20 cellular contexts compared by ENCODE assay signal in the genomic region with DNA sequence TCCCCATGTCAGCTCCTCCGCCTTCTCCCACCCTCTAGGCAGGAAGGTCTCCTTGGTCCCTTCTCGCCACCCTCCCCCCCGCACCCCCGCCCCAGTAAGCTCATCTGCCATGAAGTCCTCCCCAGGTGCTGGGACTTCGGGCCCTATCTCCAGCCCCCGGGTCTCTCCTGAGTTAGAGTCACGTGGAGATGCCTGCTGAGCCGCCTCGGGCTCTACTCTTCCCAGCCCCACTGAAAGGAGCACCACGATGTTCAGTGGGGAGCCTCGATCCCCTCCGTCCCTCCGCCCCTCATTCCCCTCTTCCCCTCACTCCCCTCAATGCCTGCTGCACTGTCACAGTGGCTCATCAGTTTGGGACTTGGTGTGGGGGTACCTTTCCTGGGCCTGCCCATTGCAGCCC. TPM values are rescaled to one million over a fixed set of nuclear protein-coding genes. Genes with fewer than 3 reads are reported as not detected.
A peak's percentile ranks its signal among the peaks of the same experiment; 100 is the strongest.
DNase-seq lines count a peak whose midpoint lies in the region; ATAC-seq, FAIRE-seq and TF ChIP-seq lines count a peak whose summit lies in the region.
"Had no signal": no experiment of that assay in that cellular context is flagged by ENCODE, and none has a peak within 500 bp of the region (broad histone marks: within the 10 kb centered on the region; RNA-seq: fewer than 3 reads in every experiment).

No MANE protein-coding gene starts in this region.

- H3K27me3 Mint-ChIP-seq in activated CD8-positive, alpha-beta T cell treated with anti-CD3 and anti-CD28 coated beads for 36 hours, result peaks cover 24% of the 10 kb centered on the region
- H3K27me3 Mint-ChIP-seq in endodermal cell (ENCODE audit: insufficient read depth), result peaks cover 32% of the 10 kb centered on the region
- peaks cover 28% of the 10 kb centered on the region for H3K27me3 Mint-ChIP-seq in CD8-positive, alpha-beta T cell (ENCODE audit: low read depth)

- no peaks in the 10 kb centered on the region for H3K9me3 Mint-ChIP-seq in activated CD8-positive, alpha-beta T cell treated with anti-CD3 and anti-CD28 coated beads for 36 hours
- no peaks in the 10 kb centered on the region for H3K9me3 Mint-ChIP-seq in endodermal cell
- no peaks in the 10 kb centered on the region for H3K9me3 Mint-ChIP-seq in CD8-positive, alpha-beta T cell

- H3K9me3 ChIP-seq in heart right ventricle, result no peaks in the 10 kb centered on the region
- no peaks in the 10 kb centered on the region for H3K9me3 ChIP-seq in kidney (ENCODE audit: control insufficient read depth in 1 of 2, low read length in 2 of 2)
- H3K9me3 ChIP-seq in gastrocnemius medialis, result no peaks in the 10 kb centered on the region
- no peaks in the 10 kb centered on the region for H3K9me3 ChIP-seq in endodermal cell (ENCODE audit: control insufficient read depth, low read length)
- H3K9me3 ChIP-seq in CD8-positive, alpha-beta T cell (ENCODE audit: low read length), result no peaks in the 10 kb centered on the region
- H3K9me3 ChIP-seq: Caco-2, MG63, Peyer's patch had no signal

- H3K4me1 ChIP-seq in heart right ventricle (peaks cover 58 to 93% (median 76%) of the 10 kb centered on the region in 9 donors), kidney (ENCODE audit: control insufficient read depth in 1 of 2, insufficient read depth in 1 of 2, low read depth in 1 of 2, low read length in 2 of 2) (peaks cover 0 to 13% of the 10 kb centered on the region in 2 donors), gastrocnemius medialis (peaks cover 29 to 43% of the 10 kb centered on the region in 2 donors), endodermal cell (ENCODE audit: control insufficient read depth, insufficient read depth, low read length) (no peaks in the 10 kb centered on the region)
- no peaks in the 10 kb centered on the region for H3K4me1 ChIP-seq in CD8-positive, alpha-beta T cell (ENCODE audit: insufficient read depth, low read length)

- DNase-seq in heart right ventricle, result no peak
- DNase-seq in Right ventricle myocardium superior, result no peak
- DNase-seq in kidney, result peak; percentile 47
- no peak for DNase-seq in gastrocnemius medialis
- DNase-seq in DMS153 treated with DMSO at 0.1 percent for 48 hours (lab: John Stamatoyannopoulos, UW; ENCODE audit: unreplicated experiment), result no peak
- DNase-seq in activated CD8-positive, alpha-beta T cell treated with anti-CD3 and anti-CD28 coated beads for 36 hours, result no peak
- no peak for DNase-seq in endodermal cell
- no peak for DNase-seq in CD8-positive, alpha-beta T cell
- DNase-seq: 8988T, C1 segment of cervical spinal cord, Caco-2, H7, MG63, NCI-H1105, NCI-H187, NCI-H446 treated with DMSO at 0.1 percent for 48 hours, NCI-H82, Peyer's patch, SHP77 treated with DMSO at 0.1 percent for 48 hours had no signal

- H3K36me3 Mint-ChIP-seq in activated CD8-positive, alpha-beta T cell treated with anti-CD3 and anti-CD28 coated beads for 36 hours (ENCODE audit: low read depth), result no peaks in the 10 kb centered on the region
- no peaks in the 10 kb centered on the region for H3K36me3 Mint-ChIP-seq in endodermal cell (ENCODE audit: low read depth)
- no peaks in the 10 kb centered on the region for H3K36me3 Mint-ChIP-seq in CD8-positive, alpha-beta T cell

- H3K27me3 ChIP-seq in heart right ventricle (peaks cover 0 to 17% (median 0%) of the 10 kb centered on the region in 7 donors), gastrocnemius medialis (no peaks in the 10 kb centered on the region), endodermal cell (ENCODE audit: control insufficient read depth, insufficient read depth, low read length, poor library complexity, severe bottlenecking) (peaks cover 33% of the 10 kb centered on the region)
- H3K27me3 ChIP-seq in CD8-positive, alpha-beta T cell (ENCODE audit: insufficient read depth, low read length), result no peaks in the 10 kb centered on the region
- H3K27me3 ChIP-seq: MG63, Peyer's patch had no signal

- intact Hi-C loops in heart right ventricle (cut with DNase I), result loop anchor here in 5 of 10 donors (2.0 to 10.0 kb wide), 4 partner anchors 44 to 131 kb away; no protein-coding TSS in a partner anchor
- intact Hi-C loops in Right ventricle myocardium superior (cut with DNase I), result no loop called here
- intact Hi-C loops in kidney (cut with DNase I), result no loop called here
- intact Hi-C loops in gastrocnemius medialis (cut with DNase I; ENCODE audit: low total_unique reads), result no loop called here
- intact Hi-C loops in activated CD8-positive, alpha-beta T cell treated with anti-CD3 and anti-CD28 coated beads for 36 hours (cut with micrococcal nuclease), result no loop called here
- intact Hi-C loops in CD8-positive, alpha-beta T cell (cut with DNase I, micrococcal nuclease), result loop anchor here in 1 of 2 experiments (1.0 kb wide), 1 partner anchor 27 kb away; no protein-coding TSS in a partner anchor

- H3K36me3 ChIP-seq in heart right ventricle (no peaks in the 10 kb centered on the region), kidney (ENCODE audit: control insufficient read depth in 1 of 2, insufficient read depth in 2 of 2, low read length in 2 of 2) (no peaks in the 10 kb centered on the region), gastrocnemius medialis (no peaks in the 10 kb centered on the region), endodermal cell (ENCODE audit: control insufficient read depth, insufficient read depth, low read length) (no peaks in the 10 kb centered on the region)
- no peaks in the 10 kb centered on the region for H3K36me3 ChIP-seq in CD8-positive, alpha-beta T cell (ENCODE audit: insufficient read depth, low read length)
- H3K36me3 ChIP-seq: MG63, Peyer's patch had no signal

- H3K4me1 Mint-ChIP-seq in activated CD8-positive, alpha-beta T cell treated with anti-CD3 and anti-CD28 coated beads for 36 hours (ENCODE audit: low read depth), result no peaks in the 10 kb centered on the region
- H3K4me1 Mint-ChIP-seq in endodermal cell, result no peaks in the 10 kb centered on the region
- H3K4me1 Mint-ChIP-seq in CD8-positive, alpha-beta T cell (ENCODE audit: low read depth), result no peaks in the 10 kb centered on the region

- TF ChIP-seq POLR2A in gastrocnemius medialis (IDR thresholded peaks at IDR 0.05), result no peak

- TF ChIP-seq CTCF in heart right ventricle (IDR thresholded peaks at IDR 0.05) (no peak), kidney (IDR thresholded peaks at IDR 0.05; ENCODE audit: borderline replicate concordance, extremely low read depth, insufficient read depth) (no peak), gastrocnemius medialis (IDR thresholded peaks at IDR 0.05 in 4 of 5, conservative IDR thresholded peaks at IDR 0.05 in 1 of 5) (no peak), endodermal cell (conservative IDR thresholded peaks at IDR 0.05) (no peak)
- no peak for TF ChIP-seq CTCF in activated CD8-positive, alpha-beta T cell treated with anti-CD3 and anti-CD28 coated beads for 36 hours (IDR thresholded peaks at IDR 0.05)
- TF ChIP-seq CTCF in CD8-positive, alpha-beta T cell (IDR thresholded peaks at IDR 0.05), result no peak

- peak overlapping the region; percentile 69 to 86 (median 75) for H3K27ac ChIP-seq in heart right ventricle
- H3K27ac ChIP-seq in kidney (ENCODE audit: low read depth in 2 of 2, low read length in 2 of 2), result no peak overlapping the region
- H3K27ac ChIP-seq in gastrocnemius medialis, result peak overlapping the region; percentile 9 to 39 (median 26)
- H3K27ac ChIP-seq in endodermal cell (ENCODE audit: low read depth, low read length), result no peak overlapping the region
- H3K27ac ChIP-seq in CD8-positive, alpha-beta T cell (ENCODE audit: low read depth, low read length), result no peak overlapping the region

- FAIRE-seq in kidney (lab: Jason Lieb, UNC), result no peak
- FAIRE-seq: HepG2 had no signal

- POLR2A ChIA-PET in activated CD8-positive, alpha-beta T cell treated with anti-CD3 and anti-CD28 coated beads for 36 hours (lab: Charles Lee), result no interaction called here
- POLR2A ChIA-PET in CD8-positive, alpha-beta T cell (lab: Charles Lee), result no interaction called here

- CTCF ChIA-PET in activated CD8-positive, alpha-beta T cell treated with anti-CD3 and anti-CD28 coated beads for 36 hours (lab: Charles Lee), result no interaction called here
- CTCF ChIA-PET in CD8-positive, alpha-beta T cell (lab: Charles Lee), result no interaction called here

- H3K4me3 ChIP-seq in heart right ventricle (peak overlapping the region in 5 of 10 donors; percentile 51 to 64 (median 59)), kidney (ENCODE audit: low read length in 2 of 2) (no peak overlapping the region), gastrocnemius medialis (peak overlapping the region in 1 of 4 donors; percentile 49), endodermal cell (ENCODE audit: low read length) (no peak overlapping the region)
- H3K4me3 ChIP-seq in CD8-positive, alpha-beta T cell (ENCODE audit: low read depth, low read length), result no peak overlapping the region
- H3K4me3 ChIP-seq: MG63, Peyer's patch had no signal

- 75 to 80% methylated on average over 13 of the region's 13 CpGs for WGBS in heart right ventricle, 2 donors
- 87% methylated on average over 13 of the region's 13 CpGs; no CpG with 5 or more reads in 1 of the 2 experiments for WGBS in endodermal cell (ENCODE audit: insufficient coverage in 1 of 2, insufficient read length in 1 of 2), 2 experiments

- H3K4me3 Mint-ChIP-seq in activated CD8-positive, alpha-beta T cell treated with anti-CD3 and anti-CD28 coated beads for 36 hours, result no peak overlapping the region
- H3K4me3 Mint-ChIP-seq in endodermal cell, result no peak overlapping the region
- H3K4me3 Mint-ChIP-seq in CD8-positive, alpha-beta T cell, result no peak overlapping the region

- H3K27ac Mint-ChIP-seq in activated CD8-positive, alpha-beta T cell treated with anti-CD3 and anti-CD28 coated beads for 36 hours, result no peak overlapping the region
- no peak overlapping the region for H3K27ac Mint-ChIP-seq in endodermal cell
- no peak overlapping the region for H3K27ac Mint-ChIP-seq in CD8-positive, alpha-beta T cell

- in situ Hi-C loops in gastrocnemius medialis (cut with MboI; ENCODE audit: low sequenced_read_pairs in 4 of 4), result no loop called here

- H3K9ac ChIP-seq in kidney (ENCODE audit: low read length in 2 of 2) (no peak overlapping the region), endodermal cell (ENCODE audit: extremely low read depth, low read length, poor library complexity, severe bottlenecking) (no peak overlapping the region)

- ATAC-seq in heart right ventricle (no peak), Right ventricle myocardium superior (ENCODE audit: poor library complexity) (no peak), gastrocnemius medialis (no peak)
- ATAC-seq in activated CD8-positive, alpha-beta T cell treated with anti-CD3 and anti-CD28 coated beads for 36 hours, result no peak
- ATAC-seq in CD8-positive, alpha-beta T cell, result no peak

RNA-seq across cellular contexts. Expression of gene HTRA3, which starts 3.9 kb away (rescaled TPM):
- 10 to 100 TPM; 20.2 to 82.5 (median 54.2) TPM for total RNA-seq in heart right ventricle
- 10 to 100 TPM; 51.8 to 56.7 TPM for polyA plus RNA-seq in heart right ventricle
- total RNA-seq in Right ventricle myocardium superior, result 123 TPM
- 1.7 TPM for total RNA-seq in kidney
- polyA plus RNA-seq in kidney (ENCODE audit: insufficient read depth, low read depth, low replicate concordance), result 6.5 TPM
- 10 to 100 TPM in 3 of 4 donors, 1 to 10 TPM in 1; 8.4 to 22.2 (median 16.0) TPM for total RNA-seq in gastrocnemius medialis
- under 1 TPM in 1 of 2 experiments, not detected in 1; 0.11 TPM for total RNA-seq in activated CD8-positive, alpha-beta T cell treated with anti-CD3 and anti-CD28 coated beads for 36 hours
- total RNA-seq in endodermal cell, result 1 to 10 TPM; 3.2 to 4.6 TPM
- polyA plus RNA-seq in endodermal cell (2013, experiment 1 of 2), result 1.4 TPM
- polyA plus RNA-seq in endodermal cell (2013, experiment 2 of 2), result 1.6 TPM
- total RNA-seq in CD8-positive, alpha-beta T cell, result not detected
- total RNA-seq: HepG2 had no signal

Comparison
In these comparisons a context has a peak if more than half of its experiments do, and no peak if none do; other contexts are left out.
1. H3K27ac ChIP-seq: peak in heart right ventricle (10 of 10) and gastrocnemius medialis (4 of 4); none in kidney (0 of 2), endodermal cell (single experiment) and CD8-positive, alpha-beta T cell (single experiment).